ENCODE assay signal across 18 cellular contexts in the genomic region with DNA sequence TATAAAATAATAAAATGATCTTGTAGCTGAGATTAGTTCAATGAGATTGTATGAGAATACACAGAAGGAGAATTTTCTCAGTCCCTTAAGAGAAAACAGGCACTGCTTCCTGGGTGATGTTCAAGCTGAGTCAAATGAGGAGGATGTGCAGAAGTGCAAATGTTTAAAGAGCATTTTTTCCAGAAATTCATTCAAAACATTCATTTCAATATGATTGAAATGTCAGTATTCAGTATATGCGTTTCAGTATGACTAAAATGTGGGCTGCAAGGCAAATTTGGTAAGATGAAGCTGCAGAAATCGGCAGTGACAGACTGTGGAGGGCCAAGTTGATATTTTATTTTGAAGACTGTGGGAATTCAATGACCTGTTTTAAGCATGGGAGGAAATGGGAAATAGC. TPM values are rescaled to one million over a fixed set of nuclear protein-coding genes. Genes with fewer than 3 reads are reported as not detected.
DNase-seq lines count a peak whose midpoint lies in the region; ATAC-seq and TF ChIP-seq lines count a peak whose summit lies in the region.
"Had no signal": no experiment of that assay in that cellular context is flagged by ENCODE, and none has a peak within 500 bp of the region (broad histone marks: within the 10 kb centered on the region; RNA-seq: fewer than 3 reads in every experiment).

No MANE protein-coding gene starts in this region.

- TF ChIP-seq CTCF in GM23338 (conservative IDR thresholded peaks at IDR 0.05; ENCODE audit: low read depth in 2 of 2) = no peak
- no peak for TF ChIP-seq CTCF in glutamatergic neuron (IDR thresholded peaks at IDR 0.05; ENCODE audit: partially characterized antibody, unreplicated experiment)
- TF ChIP-seq CTCF in Calu3 (IDR thresholded peaks at IDR 0.05; ENCODE audit: unreplicated experiment) = no peak

- CTCF ChIA-PET in Calu3 (lab: Charles Lee) = no interaction called here

- 0 out of 2 replicates have a peak overlapping the region, but pooled peaks have one; percentile 14 for H2AFZ ChIP-seq in GM23338

- H3K4me3 ChIP-seq in GM23338 = no peak overlapping the region
- H3K4me3 ChIP-seq: BLaER1 treated with 17β-estradiol and CSF1 and Interleukin-3, amounts not matched to agents 10 nM and 100 nM had no signal

- H3K4me3 Mint-ChIP-seq in GM23338 = no peak overlapping the region
- no peak overlapping the region for H3K4me3 Mint-ChIP-seq in glutamatergic neuron (ENCODE audit: unreplicated experiment)
- H3K4me3 Mint-ChIP-seq in Calu3 (ENCODE audit: low read depth, unreplicated experiment) = no peak overlapping the region
- H3K4me3 Mint-ChIP-seq: CD4-positive, CD25-positive, alpha-beta regulatory T cell had no signal

- H3K27ac Mint-ChIP-seq in GM23338 (no peak overlapping the region), glutamatergic neuron (ENCODE audit: unreplicated experiment) (no peak overlapping the region), Calu3 (ENCODE audit: unreplicated experiment) (no peak overlapping the region)
- H3K27ac Mint-ChIP-seq: CD4-positive, CD25-positive, alpha-beta regulatory T cell had no signal

- no peak for ATAC-seq in GM23338
- peak; percentile 48 for ATAC-seq in HG02870 (IDR thresholded peaks at IDR 0.05; ENCODE audit: unreplicated experiment)
- ATAC-seq in GM18907 (IDR thresholded peaks at IDR 0.05; ENCODE audit: unreplicated experiment) = no peak
- ATAC-seq: HCT116 had no signal

- H3K36me3 Mint-ChIP-seq in GM23338 (ENCODE audit: low read depth) (no peaks in the 10 kb centered on the region), glutamatergic neuron (ENCODE audit: unreplicated experiment) (no peaks in the 10 kb centered on the region), Calu3 (ENCODE audit: insufficient read depth, unreplicated experiment) (no peaks in the 10 kb centered on the region)
- H3K36me3 Mint-ChIP-seq: CD4-positive, CD25-positive, alpha-beta regulatory T cell had no signal

- no peaks in the 10 kb centered on the region for H3K9me2 ChIP-seq in GM23338 (ENCODE audit: insufficient read depth)

- H3K79me2 ChIP-seq in GM23338 (replicated peaks; ENCODE audit: insufficient read depth) = no peaks in the 10 kb centered on the region

- intact Hi-C loops in Calu3 (cut with micrococcal nuclease; ENCODE audit: unreplicated experiment) = no loop called here

- no peaks in the 10 kb centered on the region; the same call in 2 of the 3 replicates for H3K9me3 Mint-ChIP-seq in GM23338
- H3K9me3 Mint-ChIP-seq in glutamatergic neuron (ENCODE audit: unreplicated experiment) = no peaks in the 10 kb centered on the region
- no peaks in the 10 kb centered on the region for H3K9me3 Mint-ChIP-seq in Calu3 (ENCODE audit: low read depth, unreplicated experiment)

- H3K4me2 ChIP-seq in GM23338 = no peak overlapping the region
- H3K4me2 ChIP-seq: BLaER1 treated with 17β-estradiol and CSF1 and Interleukin-3, amounts not matched to agents 10 nM and 100 nM had no signal

- H3K36me3 ChIP-seq in GM23338 (ENCODE audit: insufficient read depth) = no peaks in the 10 kb centered on the region
- H3K36me3 ChIP-seq: BLaER1 treated with 17β-estradiol and CSF1 and Interleukin-3, amounts not matched to agents 10 nM and 100 nM had no signal

- no TSS peak for BruUV-seq in Calu3 (replicated peaks; lab: Mats Ljungman, UMichigan)

- H3K27me3 Mint-ChIP-seq in GM23338 (ENCODE audit: insufficient read depth, low read depth, poor library complexity) (peaks cover under 1% of the 10 kb centered on the region), glutamatergic neuron (ENCODE audit: unreplicated experiment) (no peaks in the 10 kb centered on the region), Calu3 (ENCODE audit: unreplicated experiment) (no peaks in the 10 kb centered on the region)
- H3K27me3 Mint-ChIP-seq: CD4-positive, CD25-positive, alpha-beta regulatory T cell had no signal

- H3F3A ChIP-seq in GM23338 (replicated peaks; ENCODE audit: low read depth) = no peaks in the 10 kb centered on the region

- no peaks in the 10 kb centered on the region for H4K20me1 ChIP-seq in GM23338 (replicated peaks; ENCODE audit: insufficient read depth)
- H4K20me1 ChIP-seq: BLaER1 treated with 17β-estradiol and CSF1 and Interleukin-3, amounts not matched to agents 10 nM and 100 nM had no signal

- no peak overlapping the region for H3K27ac ChIP-seq in GM23338 (ENCODE audit: low read depth)
- peak overlapping the region; percentile 26 for H3K27ac ChIP-seq in caudate nucleus (ENCODE audit: low read depth, low read length)
- H3K27ac ChIP-seq: BLaER1 treated with 17β-estradiol and CSF1 and Interleukin-3, amounts not matched to agents 10 nM and 100 nM; HL-60 had no signal

- no peaks in the 10 kb centered on the region for H3K27me3 ChIP-seq in GM23338 (ENCODE audit: insufficient read depth)
- H3K27me3 ChIP-seq: BLaER1 treated with 17β-estradiol and CSF1 and Interleukin-3, amounts not matched to agents 10 nM and 100 nM had no signal

- no peak for DNase-seq in GM23338 (ENCODE audit: low spot score)
- DNase-seq in caudate nucleus (lab: John Stamatoyannopoulos, UW) = peak in 6 of 61 donors; percentile 4 to 47 (median 16)
- peak; percentile 47 for DNase-seq in putamen (ENCODE audit: low spot score)
- no peak for DNase-seq in glutamatergic neuron
- no peak for DNase-seq in Calu3
- no peak for DNase-seq in stimulated activated naive CD4-positive, alpha-beta T cell (lab: John Stamatoyannopoulos, UW)
- DNase-seq: ACHN; CD4-positive, CD25-positive, alpha-beta regulatory T cell; DMS 273 treated with DMSO at 0.1 percent for 48 hours; DMS79 had no signal

- H3K4me1 ChIP-seq in GM23338 (ENCODE audit: insufficient read depth) = no peaks in the 10 kb centered on the region

- H3K4me1 Mint-ChIP-seq in GM23338 (peaks cover 4% of the 10 kb centered on the region; the same call in 1 of the 3 replicates), glutamatergic neuron (ENCODE audit: low read depth, unreplicated experiment) (no peaks in the 10 kb centered on the region), Calu3 (ENCODE audit: low read depth, unreplicated experiment) (no peaks in the 10 kb centered on the region)
- H3K4me1 Mint-ChIP-seq: CD4-positive, CD25-positive, alpha-beta regulatory T cell had no signal

TF ChIP-seq in GM23338, 12 proteins besides CTCF, POLR2A, EP300 and RAD21 (continues in another document):
- no peak for TF ChIP-seq EZH2phosphoT487 (IDR thresholded peaks at IDR 0.05; ENCODE audit: unreplicated experiment)
- TF ChIP-seq ZNF331 (CRISPR knock-in tag; IDR thresholded peaks at IDR 0.05; ENCODE audit: low read depth) = no peak
- TF ChIP-seq, protein P1, sequence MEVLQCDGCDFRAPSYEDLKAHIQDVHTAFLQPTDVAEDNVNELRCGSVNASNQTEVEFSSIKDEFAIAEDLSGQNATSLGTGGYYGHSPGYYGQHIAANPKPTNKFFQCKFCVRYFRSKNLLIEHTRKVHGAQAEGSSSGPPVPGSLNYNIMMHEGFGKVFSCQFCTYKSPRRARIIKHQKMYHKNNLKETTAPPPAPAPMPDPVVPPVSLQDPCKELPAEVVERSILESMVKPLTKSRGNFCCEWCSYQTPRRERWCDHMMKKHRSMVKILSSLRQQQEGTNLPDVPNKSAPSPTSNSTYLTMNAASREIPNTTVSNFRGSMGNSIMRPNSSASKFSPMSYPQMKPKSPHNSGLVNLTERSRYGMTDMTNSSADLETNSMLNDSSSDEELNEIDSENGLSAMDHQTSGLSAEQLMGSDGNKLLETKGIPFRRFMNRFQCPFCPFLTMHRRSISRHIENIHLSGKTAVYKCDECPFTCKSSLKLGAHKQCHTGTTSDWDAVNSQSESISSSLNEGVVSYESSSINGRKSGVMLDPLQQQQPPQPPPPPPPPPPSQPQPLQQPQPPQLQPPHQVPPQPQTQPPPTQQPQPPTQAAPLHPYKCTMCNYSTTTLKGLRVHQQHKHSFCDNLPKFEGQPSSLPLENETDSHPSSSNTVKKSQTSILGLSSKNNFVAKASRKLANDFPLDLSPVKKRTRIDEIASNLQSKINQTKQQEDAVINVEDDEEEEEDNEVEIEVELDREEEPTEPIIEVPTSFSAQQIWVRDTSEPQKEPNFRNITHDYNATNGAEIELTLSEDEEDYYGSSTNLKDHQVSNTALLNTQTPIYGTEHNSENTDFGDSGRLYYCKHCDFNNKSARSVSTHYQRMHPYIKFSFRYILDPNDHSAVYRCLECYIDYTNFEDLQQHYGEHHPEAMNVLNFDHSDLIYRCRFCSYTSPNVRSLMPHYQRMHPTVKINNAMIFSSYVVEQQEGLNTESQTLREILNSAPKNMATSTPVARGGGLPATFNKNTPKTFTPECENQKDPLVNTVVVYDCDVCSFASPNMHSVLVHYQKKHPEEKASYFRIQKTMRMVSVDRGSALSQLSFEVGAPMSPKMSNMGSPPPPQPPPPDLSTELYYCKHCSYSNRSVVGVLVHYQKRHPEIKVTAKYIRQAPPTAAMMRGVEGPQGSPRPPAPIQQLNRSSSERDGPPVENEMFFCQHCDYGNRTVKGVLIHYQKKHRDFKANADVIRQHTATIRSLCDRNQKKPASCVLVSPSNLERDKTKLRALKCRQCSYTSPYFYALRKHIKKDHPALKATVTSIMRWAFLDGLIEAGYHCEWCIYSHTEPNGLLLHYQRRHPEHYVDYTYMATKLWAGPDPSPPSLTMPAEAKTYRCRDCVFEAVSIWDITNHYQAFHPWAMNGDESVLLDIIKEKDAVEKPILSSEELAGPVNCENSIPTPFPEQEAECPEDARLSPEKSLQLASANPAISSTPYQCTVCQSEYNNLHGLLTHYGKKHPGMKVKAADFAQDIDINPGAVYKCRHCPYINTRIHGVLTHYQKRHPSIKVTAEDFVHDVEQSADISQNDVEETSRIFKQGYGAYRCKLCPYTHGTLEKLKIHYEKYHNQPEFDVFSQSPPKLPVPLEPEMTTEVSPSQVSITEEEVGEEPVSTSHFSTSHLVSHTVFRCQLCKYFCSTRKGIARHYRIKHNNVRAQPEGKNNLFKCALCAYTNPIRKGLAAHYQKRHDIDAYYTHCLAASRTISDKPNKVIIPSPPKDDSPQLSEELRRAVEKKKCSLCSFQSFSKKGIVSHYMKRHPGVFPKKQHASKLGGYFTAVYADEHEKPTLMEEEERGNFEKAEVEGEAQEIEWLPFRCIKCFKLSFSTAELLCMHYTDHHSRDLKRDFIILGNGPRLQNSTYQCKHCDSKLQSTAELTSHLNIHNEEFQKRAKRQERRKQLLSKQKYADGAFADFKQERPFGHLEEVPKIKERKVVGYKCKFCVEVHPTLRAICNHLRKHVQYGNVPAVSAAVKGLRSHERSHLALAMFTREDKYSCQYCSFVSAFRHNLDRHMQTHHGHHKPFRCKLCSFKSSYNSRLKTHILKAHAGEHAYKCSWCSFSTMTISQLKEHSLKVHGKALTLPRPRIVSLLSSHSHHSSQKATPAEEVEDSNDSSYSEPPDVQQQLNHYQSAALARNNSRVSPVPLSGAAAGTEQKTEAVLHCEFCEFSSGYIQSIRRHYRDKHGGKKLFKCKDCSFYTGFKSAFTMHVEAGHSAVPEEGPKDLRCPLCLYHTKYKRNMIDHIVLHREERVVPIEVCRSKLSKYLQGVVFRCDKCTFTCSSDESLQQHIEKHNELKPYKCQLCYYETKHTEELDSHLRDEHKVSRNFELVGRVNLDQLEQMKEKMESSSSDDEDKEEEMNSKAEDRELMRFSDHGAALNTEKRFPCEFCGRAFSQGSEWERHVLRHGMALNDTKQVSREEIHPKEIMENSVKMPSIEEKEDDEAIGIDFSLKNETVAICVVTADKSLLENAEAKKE (CRISPR knock-in tag; IDR thresholded peaks at IDR 0.05) = no peak

RNA-seq across cellular contexts. Expression of gene PYDC2, which starts 19.3 kb away (rescaled TPM):
- total RNA-seq in GM23338 (2014; rRNA removed; shearing (Covaris generic)) = not detected in 2 replicates
- not detected in 2 replicates for polyA plus RNA-seq in GM23338 (2016; fragmentation: Nextera tagmentation; extraction: Ambion mirVana)
- total RNA-seq in glutamatergic neuron (ENCODE audit: unreplicated experiment) (not detected), Calu3 (2022) (not detected in 2 replicates)
- total RNA-seq: A172; CD4-positive, CD25-positive, alpha-beta regulatory T cell; G401; H4 had no signal
- polyA plus RNA-seq: CD4-positive, CD25-positive, alpha-beta regulatory T cell had no signal
